Comparison of ENCODE assay signal across 15 cellular contexts in genomic region chr1:9658186-9658585, GRCh38. TPM values are rescaled to one million over a fixed set of nuclear protein-coding genes. Genes with fewer than 3 reads are reported as not detected.
DNase-seq lines count a peak whose midpoint lies in the region; ATAC-seq lines count a peak whose summit lies in the region.
"Had no signal": no experiment of that assay in that cellular context is flagged by ENCODE, and none has a peak within 500 bp of the region (broad histone marks: within the 10 kb centered on the region; RNA-seq: fewer than 3 reads in every experiment).

No MANE protein-coding gene starts in this region.

- no peaks in the 10 kb centered on the region for H3K9me3 Mint-ChIP-seq in T-helper 2 cell treated with Interferon-gamma antibody and Interleukin-4, amounts not matched to agents 5 μg/mL and 100 μg/mL, for 36 hours
- H3K9me3 Mint-ChIP-seq in central memory CD8-positive, alpha-beta T cell = no peaks in the 10 kb centered on the region

- H3K27ac Mint-ChIP-seq in T-helper 2 cell treated with Interferon-gamma antibody and Interleukin-4, amounts not matched to agents 5 μg/mL and 100 μg/mL, for 36 hours = peak overlapping the region; percentile 69
- peak overlapping the region; percentile 71 for H3K27ac Mint-ChIP-seq in central memory CD8-positive, alpha-beta T cell (ENCODE audit: low read depth)

- peaks cover 46% of the 10 kb centered on the region for H3K4me1 Mint-ChIP-seq in T-helper 2 cell treated with Interferon-gamma antibody and Interleukin-4, amounts not matched to agents 5 μg/mL and 100 μg/mL, for 36 hours (ENCODE audit: low read depth)
- H3K4me1 Mint-ChIP-seq in central memory CD8-positive, alpha-beta T cell = peaks cover 81% of the 10 kb centered on the region

- DNase-seq in stimulated activated CD4-positive, alpha-beta T cell treated with anti-CD3 and anti-CD28 coated beads, Interleukin-4, amount 100 ng/mL, for 24 hours = peak; percentile 30
- DNase-seq in stimulated activated CD4-positive, alpha-beta T cell treated with anti-CD3 and anti-CD28 coated beads, Interleukin-4, amount 100 ng/mL, for 1 hour = no peak
- DNase-seq in T-helper 2 cell treated with Interferon-gamma antibody and Interleukin-4, amounts not matched to agents 5 μg/mL and 100 μg/mL, for 36 hours (ENCODE audit: low spot score) = no peak
- DNase-seq in central memory CD8-positive, alpha-beta T cell (ENCODE audit: low spot score in 2 of 2) = no peak
- DNase-seq in SHP77 treated with DMSO at 0.1 percent for 48 hours (lab: John Stamatoyannopoulos, UW) (no peak), amniotic stem cell (lab: John Stamatoyannopoulos, UW) (no peak), left lobe of liver (ENCODE audit: low spot score) (no peak)
- DNase-seq: adrenal gland, DMS79, midbrain, NCI-H1694 treated with DMSO at 0.1 percent for 48 hours, NCI-H526, ovary, testis had no signal

- peaks cover 57% of the 10 kb centered on the region for H3K36me3 Mint-ChIP-seq in T-helper 2 cell treated with Interferon-gamma antibody and Interleukin-4, amounts not matched to agents 5 μg/mL and 100 μg/mL, for 36 hours (ENCODE audit: low read depth)
- peaks cover 51% of the 10 kb centered on the region for H3K36me3 Mint-ChIP-seq in central memory CD8-positive, alpha-beta T cell (ENCODE audit: insufficient read depth)

- H3K4me3 Mint-ChIP-seq in T-helper 2 cell treated with Interferon-gamma antibody and Interleukin-4, amounts not matched to agents 5 μg/mL and 100 μg/mL, for 36 hours = peak overlapping the region; percentile 72
- H3K4me3 Mint-ChIP-seq in central memory CD8-positive, alpha-beta T cell = peak overlapping the region; percentile 47

- H3K27me3 Mint-ChIP-seq in T-helper 2 cell treated with Interferon-gamma antibody and Interleukin-4, amounts not matched to agents 5 μg/mL and 100 μg/mL, for 36 hours (ENCODE audit: low read depth) = no peaks in the 10 kb centered on the region
- H3K27me3 Mint-ChIP-seq in central memory CD8-positive, alpha-beta T cell = no peaks in the 10 kb centered on the region

- no peak for ATAC-seq in central memory CD8-positive, alpha-beta T cell (replicated peaks; ENCODE audit: extremely low read depth, poor library complexity, severe bottlenecking)
- ATAC-seq in GM19328 (IDR thresholded peaks at IDR 0.05; ENCODE audit: unreplicated experiment) (no peak), left lobe of liver (no peak)

RNA-seq across cellular contexts. Expression of gene PIK3CD, which starts 6.7 kb away (rescaled TPM):
- total RNA-seq in left lobe of liver = 2.6 TPM
